Comparison of ENCODE assay signal across 1 cellular context in the genomic region with DNA sequence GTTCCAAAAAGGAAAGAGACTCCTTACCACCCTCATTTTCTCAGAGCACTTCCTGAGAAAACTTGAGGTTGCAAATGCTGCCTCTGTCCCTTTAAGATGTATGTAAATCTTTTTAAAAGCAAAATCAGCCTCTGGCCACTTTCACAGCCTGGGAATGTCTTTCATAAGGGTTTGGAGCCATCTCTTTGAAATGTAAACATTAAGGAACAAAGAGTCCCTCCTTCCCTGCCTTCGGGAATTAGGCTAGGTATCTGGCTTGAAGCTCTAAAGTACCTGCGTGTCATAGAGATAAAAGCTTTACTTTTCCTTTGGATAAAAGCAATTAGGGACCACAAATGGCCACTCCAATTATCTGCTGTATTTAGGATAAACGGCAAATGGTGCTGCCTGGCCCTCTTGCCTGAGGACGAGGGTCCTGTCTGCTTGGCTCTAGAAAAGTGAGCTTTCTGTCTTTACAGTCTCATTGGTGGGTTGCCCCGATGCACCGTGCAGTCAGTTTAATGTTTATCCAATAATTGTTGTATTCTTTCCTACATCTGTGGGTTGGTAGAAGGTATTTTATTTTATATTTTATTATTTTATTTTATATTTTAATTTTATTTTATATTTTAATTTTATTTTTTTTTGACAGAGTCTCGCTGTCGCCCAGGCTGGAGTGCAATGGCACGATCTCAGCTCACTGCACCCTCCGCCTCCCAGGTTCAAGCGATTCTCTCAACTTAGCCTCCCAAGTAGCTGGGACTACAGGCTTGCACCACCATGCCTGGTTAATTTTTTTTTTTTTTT.
TF ChIP-seq lines count a peak whose summit lies in the region.

No MANE protein-coding gene starts in this region.

TF ChIP-seq in WTC11, 78 proteins besides CTCF, POLR2A, EP300 and RAD21:
- TF ChIP-seq HMGA2 (CRISPR knock-in tag; IDR thresholded peaks at IDR 0.05) (peak; percentile 95), JUN (CRISPR knock-in tag; IDR thresholded peaks at IDR 0.05) (no peak)
